ENCODE assay signal across 11 cellular contexts in genomic region chr16:31352344-31353115, GRCh38. TPM values are rescaled to one million over a fixed set of nuclear protein-coding genes. Genes with fewer than 3 reads are reported as not detected.
DNase-seq lines count a peak whose midpoint lies in the region; ATAC-seq and TF ChIP-seq lines count a peak whose summit lies in the region.
"Had no signal": no experiment of that assay in that cellular context is flagged by ENCODE, and none has a peak within 500 bp of the region (broad histone marks: within the 10 kb centered on the region; RNA-seq: fewer than 3 reads in every experiment).

No MANE protein-coding gene starts in this region.

- POLR2A ChIA-PET in IMR-90 (lab: Charles Lee; ENCODE audit: unreplicated experiment): no interaction called here
- POLR2A ChIA-PET in activated CD8-positive, alpha-beta T cell treated with anti-CD3 and anti-CD28 coated beads, Interleukin-2, amount 10 ng/mL, durations not matched to agents 7 days and 5 days (lab: Charles Lee): no interaction called here

- CTCF ChIA-PET in IMR-90 (lab: Yijun Ruan, JAX): no interaction called here
- CTCF ChIA-PET in activated CD8-positive, alpha-beta T cell treated with anti-CD3 and anti-CD28 coated beads, Interleukin-2, amount 10 ng/mL, durations not matched to agents 7 days and 5 days (lab: Charles Lee): no interaction called here

- no peaks in the 10 kb centered on the region for H4K20me1 ChIP-seq in IMR-90 (ENCODE audit: insufficient read depth, low read length)

- DNase-seq in CD1c-positive myeloid dendritic cell (ENCODE audit: extremely low spot score): peak; percentile 86
- no peak for DNase-seq in IMR-90
- no peak for DNase-seq in activated CD8-positive, alpha-beta T cell treated with anti-CD3 and anti-CD28 coated beads, Interleukin-2, amount 10 ng/mL, durations not matched to agents 7 days and 5 days
- no peak for DNase-seq in iPS-NIHi7 (ENCODE audit: extremely low spot score)
- no peak for DNase-seq in left colon
- DNase-seq: DMS79 had no signal

- no peak overlapping the region for H4K91ac ChIP-seq in IMR-90 (ENCODE audit: insufficient read depth, low read depth, low read length)

- no peak overlapping the region for H4K5ac ChIP-seq in IMR-90 (ENCODE audit: low read depth, low read length)

- no peak overlapping the region for H2BK5ac ChIP-seq in IMR-90 (ENCODE audit: low read depth, low read length, poor library complexity, severe bottlenecking)

- no peak overlapping the region for H4K8ac ChIP-seq in IMR-90 (ENCODE audit: low read depth in 2 of 2, low read length in 2 of 2)

- no peak for TF ChIP-seq POLR2A in IMR-90 (IDR thresholded peaks at IDR 0.05; ENCODE audit: low read depth, low read length)

- H2AK9ac ChIP-seq in IMR-90 (replicated peaks; ENCODE audit: low read depth, low read length, poor library complexity): no peak overlapping the region

- H3K9me1 ChIP-seq in IMR-90 (ENCODE audit: insufficient read depth, low read length): no peaks in the 10 kb centered on the region

- H3K9ac ChIP-seq in IMR-90 (ENCODE audit: low read depth, low read length): no peak overlapping the region

- peak overlapping the region; percentile 79 for H3K27ac Mint-ChIP-seq in activated CD8-positive, alpha-beta T cell treated with anti-CD3 and anti-CD28 coated beads, Interleukin-2, amount 10 ng/mL, durations not matched to agents 7 days and 5 days

- peak overlapping the region; percentile 32 for H2AFZ ChIP-seq in IMR-90 (replicated peaks; ENCODE audit: low read length, poor library complexity)

- H3K27ac ChIP-seq in IMR-90 (ENCODE audit: insufficient read depth, low read length) (no peak overlapping the region), muscle layer of duodenum (ENCODE audit: low read length) (peak overlapping the region; percentile 67)

- H2AK5ac ChIP-seq in IMR-90 (ENCODE audit: low read depth, low read length): no peak overlapping the region

- H3K36me3 Mint-ChIP-seq in activated CD8-positive, alpha-beta T cell treated with anti-CD3 and anti-CD28 coated beads, Interleukin-2, amount 10 ng/mL, durations not matched to agents 7 days and 5 days (ENCODE audit: low read depth): peaks cover 5% of the 10 kb centered on the region

- no peak overlapping the region for H2BK20ac ChIP-seq in IMR-90 (ENCODE audit: low read depth, low read length)

- no peak overlapping the region for H3K4me2 ChIP-seq in IMR-90 (ENCODE audit: low read depth, low read length)

- no peaks in the 10 kb centered on the region for H3K79me1 ChIP-seq in IMR-90 (ENCODE audit: low read depth in 1 of 2, low read length in 2 of 2)

- H3K9me3 ChIP-seq in IMR-90 (ENCODE audit: control insufficient read depth, insufficient read depth, low read length) (no peaks in the 10 kb centered on the region), muscle layer of duodenum (ENCODE audit: control insufficient read depth in 1 of 2, low read length in 2 of 2) (no peaks in the 10 kb centered on the region)

- H2BK120ac ChIP-seq in IMR-90 (ENCODE audit: low read depth, low read length): no peak overlapping the region

- TF ChIP-seq CTCF in IMR-90 (conservative IDR thresholded peaks at IDR 0.05; ENCODE audit: low read depth, low read length): no peak

- no peak overlapping the region for H2BK15ac ChIP-seq in IMR-90 (ENCODE audit: low read depth, low read length)

- H3K4ac ChIP-seq in IMR-90 (ENCODE audit: low read depth, low read length): no peak overlapping the region

- H3K27me3 Mint-ChIP-seq in activated CD8-positive, alpha-beta T cell treated with anti-CD3 and anti-CD28 coated beads, Interleukin-2, amount 10 ng/mL, durations not matched to agents 7 days and 5 days (ENCODE audit: low read depth): no peaks in the 10 kb centered on the region

- H3K23ac ChIP-seq in IMR-90 (ENCODE audit: low read depth, low read length): no peak overlapping the region

- 80% methylated on average over 14 of the region's 23 CpGs; no CpG with 5 or more reads in 1 of the 2 experiments for WGBS in IMR-90 (ENCODE audit: extremely low coverage in 2 of 2, insufficient read length in 1 of 2), 2 experiments

- dilution Hi-C loops in IMR-90 (cut with HindIII; ENCODE audit: low sequenced_read_pairs, unreplicated experiment): no loop called here

- no TSS peak for BruUV-seq in IMR-90 (replicated peaks; lab: Mats Ljungman, UMichigan)

- no peaks in the 10 kb centered on the region for H3K27me3 ChIP-seq in IMR-90 (ENCODE audit: control insufficient read depth, insufficient read depth, low read length)
- H3K27me3 ChIP-seq in muscle layer of duodenum (ENCODE audit: low read depth, low read length): no peaks in the 10 kb centered on the region

- TF ChIP-seq RAD21 in IMR-90 (IDR thresholded peaks at IDR 0.05; ENCODE audit: low read length): no peak

- H3K14ac ChIP-seq in IMR-90 (replicated peaks; ENCODE audit: low read depth, low read length): no peak overlapping the region

- H3K18ac ChIP-seq in IMR-90 (ENCODE audit: low read depth, low read length): no peak overlapping the region

- H3K9me3 Mint-ChIP-seq in activated CD8-positive, alpha-beta T cell treated with anti-CD3 and anti-CD28 coated beads, Interleukin-2, amount 10 ng/mL, durations not matched to agents 7 days and 5 days (ENCODE audit: insufficient read depth): no peaks in the 10 kb centered on the region

- H3K4me3 Mint-ChIP-seq in activated CD8-positive, alpha-beta T cell treated with anti-CD3 and anti-CD28 coated beads, Interleukin-2, amount 10 ng/mL, durations not matched to agents 7 days and 5 days: no peak overlapping the region

- intact Hi-C loops in IMR-90 (cut with micrococcal nuclease) (no loop called here), left colon (cut with DNase I, micrococcal nuclease) (no loop called here)

- in situ Hi-C loops in IMR-90 (cut with MboI; ENCODE audit: low sequenced_read_pairs): no loop called here

- no peaks in the 10 kb centered on the region for H3K36me3 ChIP-seq in IMR-90 (ENCODE audit: control insufficient read depth, insufficient read depth, low read length)
- H3K36me3 ChIP-seq in muscle layer of duodenum (ENCODE audit: control insufficient read depth in 1 of 2, insufficient read depth in 2 of 2, low read length in 2 of 2): no peaks in the 10 kb centered on the region

- H3K4me1 ChIP-seq in IMR-90 (ENCODE audit: control insufficient read depth, insufficient read depth, low read length) (no peaks in the 10 kb centered on the region), muscle layer of duodenum (ENCODE audit: control insufficient read depth in 1 of 2, insufficient read depth in 2 of 2, low read length in 2 of 2) (no peaks in the 10 kb centered on the region)

- no peak for ATAC-seq in IMR-90 (ENCODE audit: low read depth)
- no peak for ATAC-seq in activated CD8-positive, alpha-beta T cell treated with anti-CD3 and anti-CD28 coated beads, Interleukin-2, amount 10 ng/mL, durations not matched to agents 7 days and 5 days
- ATAC-seq in GM19395 (IDR thresholded peaks at IDR 0.05; ENCODE audit: unreplicated experiment): no peak
- ATAC-seq in left colon: no peak
- no peak for ATAC-seq in GM18861 (IDR thresholded peaks at IDR 0.05; ENCODE audit: unreplicated experiment)

- peaks cover 88% of the 10 kb centered on the region for H3K4me1 Mint-ChIP-seq in activated CD8-positive, alpha-beta T cell treated with anti-CD3 and anti-CD28 coated beads, Interleukin-2, amount 10 ng/mL, durations not matched to agents 7 days and 5 days (ENCODE audit: low read depth)

- no peak overlapping the region for H3K56ac ChIP-seq in IMR-90 (ENCODE audit: extremely low read depth, insufficient read depth, low read length)

- no peak overlapping the region for H3K4me3 ChIP-seq in IMR-90 (ENCODE audit: insufficient read depth, low read depth, low read length)
- H3K4me3 ChIP-seq in muscle layer of duodenum (ENCODE audit: low read depth in 1 of 2, low read length in 2 of 2): no peak overlapping the region

TF ChIP-seq in IMR-90, 13 proteins besides CTCF, POLR2A, EP300 and RAD21:
- TF ChIP-seq MAFK (IDR thresholded peaks at IDR 0.05; ENCODE audit: low read depth, low read length) (no peak), NFE2L2 (IDR thresholded peaks at IDR 0.05; ENCODE audit: low read depth, low read length) (no peak), MAZ (IDR thresholded peaks at IDR 0.05; ENCODE audit: borderline replicate concordance, low read depth, low read length) (no peak), FOS (IDR thresholded peaks at IDR 0.05; ENCODE audit: low read depth, low read length) (no peak), CHD1 (IDR thresholded peaks at IDR 0.05; ENCODE audit: low read depth, low read length) (no peak), USF2 (IDR thresholded peaks at IDR 0.05; ENCODE audit: low read depth, low read length) (no peak), ELK1 (IDR thresholded peaks at IDR 0.05; ENCODE audit: borderline replicate concordance, low read depth, low read length) (no peak)

RNA-seq across cellular contexts. Expression of gene ITGAX, which starts 2.4 kb away (rescaled TPM):
- total RNA-seq in IMR-90 (2012; rRNA removed) (0.18 TPM in 1 of 2 replicates, not detected in the other), left colon (1 to 10 TPM; 1.6 to 3.8 TPM)
- polyA plus RNA-seq in IMR-90 (2012; rRNA removed): 0.09 TPM in 2 replicates
- polyA plus RNA-seq in IMR-90 (2012; cell fraction: cytosol; rRNA removed): 0.12 and 0.17 TPM in 2 replicates
- 0.37 and 0.73 TPM in 2 replicates for polyA plus RNA-seq in IMR-90 (2012; cell fraction: nucleus; rRNA removed; ENCODE audit: low replicate concordance)
- 10 to 100 TPM; 22.7 to 25.0 TPM for total RNA-seq in activated CD8-positive, alpha-beta T cell treated with anti-CD3 and anti-CD28 coated beads, Interleukin-2, amount 10 ng/mL, durations not matched to agents 7 days and 5 days
- total RNA-seq: NCI-H460 had no signal

RNA-seq across cellular contexts. Expression of gene ITGAD, which starts 40.6 kb away (rescaled TPM):
- not detected in 2 replicates for total RNA-seq in IMR-90 (2012; rRNA removed)
- polyA plus RNA-seq in IMR-90 (2012; rRNA removed): not detected in 2 replicates
- not detected in 2 replicates for polyA plus RNA-seq in IMR-90 (2012; cell fraction: cytosol; rRNA removed)
- not detected in 2 replicates for polyA plus RNA-seq in IMR-90 (2012; cell fraction: nucleus; rRNA removed; ENCODE audit: low replicate concordance)
- total RNA-seq in activated CD8-positive, alpha-beta T cell treated with anti-CD3 and anti-CD28 coated beads, Interleukin-2, amount 10 ng/mL, durations not matched to agents 7 days and 5 days: under 1 TPM; 0.13 to 0.68 TPM
- under 1 TPM in 1 of 2 donors, not detected in 1; 0.11 TPM for total RNA-seq in left colon
- total RNA-seq: HT1080, NCI-H460 had no signal

Comparison
In these comparisons a context has a peak if more than half of its experiments do, and no peak if none do; other contexts are left out.
1. RNA of gene ITGAX, which starts 2.4 kb away (total RNA-seq): 22.7 to 25.0 TPM in activated CD8-positive, alpha-beta T cell treated with anti-CD3 and anti-CD28 coated beads, Interleukin-2, amount 10 ng/mL, durations not matched to agents 7 days and 5 days; 1.6 to 3.8 TPM in left colon and 0.18 TPM in IMR-90; every median in the first group is over 4 times any median in the second.